In genomic region chr19:47511128-47511517, GRCh38 we compare ENCODE assay signal across 2 cellular contexts.
TF ChIP-seq lines count a peak whose summit lies in the region.

No MANE protein-coding gene starts in this region.

TF ChIP-seq in SK-N-SH, 30 proteins besides CTCF, POLR2A, EP300 and RAD21 (continued from another document):
- TF ChIP-seq PBX3 (IDR thresholded peaks at IDR 0.05) (no peak), YY1 (IDR thresholded peaks at IDR 0.05; ENCODE audit: low read depth) (no peak)

TF ChIP-seq in SK-N-SH treated with all-trans-retinoic acid at 6 μM for 48 hours, 23 proteins besides CTCF, POLR2A, EP300 and RAD21 (continued from another document):
- TF ChIP-seq TSHZ2 (CRISPR knock-in tag; IDR thresholded peaks at IDR 0.05) (no peak), TOX (CRISPR knock-in tag; IDR thresholded peaks at IDR 0.05; ENCODE audit: borderline replicate concordance) (no peak), TCF4 (CRISPR knock-in tag; IDR thresholded peaks at IDR 0.05; ENCODE audit: borderline replicate concordance) (no peak), CSDC2 (CRISPR knock-in tag; IDR thresholded peaks at IDR 0.05) (no peak), BACH2 (CRISPR knock-in tag; IDR thresholded peaks at IDR 0.05; ENCODE audit: borderline replicate concordance) (no peak), ZNF565 (CRISPR knock-in tag; conservative IDR thresholded peaks at IDR 0.05; ENCODE audit: low read depth) (no peak), ZNF70 (CRISPR knock-in tag; IDR thresholded peaks at IDR 0.05) (no peak), ZNF8 (CRISPR knock-in tag; IDR thresholded peaks at IDR 0.05) (no peak), PATZ1 (CRISPR knock-in tag; IDR thresholded peaks at IDR 0.05; ENCODE audit: borderline replicate concordance) (no peak), ESRRG (CRISPR knock-in tag; IDR thresholded peaks at IDR 0.05) (no peak), PPARA (CRISPR knock-in tag; IDR thresholded peaks at IDR 0.05; ENCODE audit: borderline replicate concordance) (no peak), SNAI2 (CRISPR knock-in tag; IDR thresholded peaks at IDR 0.05) (no peak), ZFP3 (CRISPR knock-in tag; IDR thresholded peaks at IDR 0.05) (no peak), ARNTL (CRISPR knock-in tag; IDR thresholded peaks at IDR 0.05; ENCODE audit: borderline replicate concordance, low read depth) (no peak)
